Comparison of ENCODE assay signal across 15 cellular contexts in the genomic region with DNA sequence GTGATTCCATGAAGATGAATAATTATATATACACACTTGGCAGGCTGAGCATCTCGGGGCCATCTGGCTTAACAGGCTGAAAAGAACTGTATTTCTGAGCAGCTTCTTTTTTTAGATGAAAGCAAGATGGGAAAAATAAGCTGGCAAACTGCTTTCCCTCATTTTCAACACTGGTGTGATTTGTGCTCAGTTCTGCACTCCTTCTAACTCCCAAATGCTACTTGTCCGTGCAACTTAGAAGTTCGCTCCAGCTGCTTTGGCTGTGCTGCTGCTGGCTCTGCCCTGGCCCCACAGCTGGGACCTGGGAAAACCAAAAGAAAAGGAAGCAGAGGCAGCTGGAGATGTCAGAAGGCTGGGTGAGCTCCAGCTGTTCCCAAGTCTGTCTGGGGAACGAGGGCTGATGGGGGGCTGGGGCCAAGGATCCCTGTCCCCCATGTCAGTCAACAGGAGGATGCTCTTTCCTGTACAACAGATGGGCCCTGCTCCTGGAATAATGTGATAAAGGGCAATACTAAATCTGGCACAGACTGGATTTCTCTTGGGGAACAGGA. TPM values are rescaled to one million over a fixed set of nuclear protein-coding genes. Genes with fewer than 3 reads are reported as not detected.
DNase-seq lines count a peak whose midpoint lies in the region; ATAC-seq and TF ChIP-seq lines count a peak whose summit lies in the region.
"Had no signal": no experiment of that assay in that cellular context is flagged by ENCODE, and none has a peak within 500 bp of the region (broad histone marks: within the 10 kb centered on the region; RNA-seq: fewer than 3 reads in every experiment).

No MANE protein-coding gene starts in this region.

- no peaks in the 10 kb centered on the region for H3K27me3 Mint-ChIP-seq in T-cell
- H3K27me3 Mint-ChIP-seq: stimulated activated naive CD8-positive, alpha-beta T cell treated with anti-CD3 and anti-CD28 coated beads, Interleukin-15, amount 100 ng/mL, for 72 hours had no signal

- no peak for TF ChIP-seq POLR2A in breast epithelium (IDR thresholded peaks at IDR 0.05)

- no peak overlapping the region for H3K27ac Mint-ChIP-seq in T-cell
- H3K27ac Mint-ChIP-seq: CD8-positive, alpha-beta T cell; T-helper 1 cell treated with Interleukin-12 subunit alpha and Interleukin-12 subunit beta and Interleukin-4 antibody, amounts not matched to agents 30 μg/mL and 1 μg/mL, for 36 hours had no signal

- in situ Hi-C loops in GM23248 (cut with MboI): no loop called here

- H3K9me3 Mint-ChIP-seq in T-cell: no peaks in the 10 kb centered on the region
- H3K9me3 Mint-ChIP-seq: CD8-positive, alpha-beta T cell; T-helper 1 cell treated with Interleukin-12 subunit alpha and Interleukin-12 subunit beta and Interleukin-4 antibody, amounts not matched to agents 30 μg/mL and 1 μg/mL, for 36 hours had no signal

- H3K27me3 ChIP-seq in GM23248 (replicated peaks; ENCODE audit: insufficient read depth) (no peaks in the 10 kb centered on the region), adipocyte (replicated peaks; ENCODE audit: control insufficient read depth, insufficient read depth, low read length) (no peaks in the 10 kb centered on the region), heart right ventricle (no peaks in the 10 kb centered on the region), breast epithelium (no peaks in the 10 kb centered on the region)

- no peak for TF ChIP-seq CTCF in heart right ventricle (IDR thresholded peaks at IDR 0.05)
- TF ChIP-seq CTCF in breast epithelium (IDR thresholded peaks at IDR 0.05): no peak

- peaks cover 6% of the 10 kb centered on the region; the same call in 1 of the 2 replicates for H3F3A ChIP-seq in GM23248 (ENCODE audit: insufficient read depth)

- no peaks in the 10 kb centered on the region for H4K20me1 ChIP-seq in GM23248 (ENCODE audit: insufficient read depth)

- H3K4me3 ChIP-seq in GM23248 (no peak overlapping the region), adipocyte (ENCODE audit: low read length) (no peak overlapping the region), heart right ventricle (no peak overlapping the region), skeletal muscle cell (ENCODE audit: low read depth, low read length) (no peak overlapping the region), breast epithelium (no peak overlapping the region)
- H3K4me3 ChIP-seq: K562, psoas muscle had no signal

- CTCF ChIA-PET in T-cell (lab: Charles Lee): no interaction called here

- ATAC-seq in heart right ventricle (peak; percentile 67 to 92 (median 86)), T-cell (replicated peaks in 1 of 4) (no peak)
- ATAC-seq: CD8-positive, alpha-beta T cell; K562; stimulated activated naive CD8-positive, alpha-beta T cell treated with anti-CD3 and anti-CD28 coated beads, Interleukin-15, amount 100 ng/mL, for 72 hours had no signal

- no peak overlapping the region for H3K4me3 Mint-ChIP-seq in T-cell
- H3K4me3 Mint-ChIP-seq: CD8-positive, alpha-beta T cell; stimulated activated naive CD8-positive, alpha-beta T cell treated with anti-CD3 and anti-CD28 coated beads, Interleukin-15, amount 100 ng/mL, for 72 hours; T-helper 1 cell treated with Interleukin-12 subunit alpha and Interleukin-12 subunit beta and Interleukin-4 antibody, amounts not matched to agents 30 μg/mL and 1 μg/mL, for 36 hours had no signal

- no peak overlapping the region for H2AFZ ChIP-seq in GM23248

- POLR2A ChIA-PET in T-cell (lab: Charles Lee): interaction anchor here in 1 of 2 donors (0.6 kb wide), 1 partner anchor 1584 kb away, joined by 3 read pairs; no protein-coding TSS in a partner anchor

- 0 out of 2 replicates have a peak overlapping the region, but pooled peaks have one; percentile 5 for H3K27ac ChIP-seq in GM23248
- H3K27ac ChIP-seq in heart right ventricle: no peak overlapping the region
- H3K27ac ChIP-seq in breast epithelium: no peak overlapping the region
- H3K27ac ChIP-seq: psoas muscle had no signal

- no peak overlapping the region for H3K4me2 ChIP-seq in GM23248 (ENCODE audit: unreplicated experiment)

- H3K36me3 ChIP-seq in GM23248 (ENCODE audit: low read depth) (no peaks in the 10 kb centered on the region), adipocyte (ENCODE audit: control insufficient read depth, insufficient read depth, low read length, severe bottlenecking) (no peaks in the 10 kb centered on the region), heart right ventricle (peaks cover 0 to 9% (median 0%) of the 10 kb centered on the region in 9 donors), breast epithelium (no peaks in the 10 kb centered on the region)

- 13 to 14% methylated on average over 4 of the region's 4 CpGs for WGBS in GM23248 (ENCODE audit: low coverage in 1 of 2, low lambda C conversion rate in 2 of 2, missing lambda C conversion rate in 2 of 2), 2 experiments
- WGBS in heart right ventricle, 2 donors: 57 to 59% methylated on average over 4 of the region's 4 CpGs

- H3K4me1 ChIP-seq in GM23248 (ENCODE audit: insufficient read depth) (peaks cover 10% of the 10 kb centered on the region), adipocyte (ENCODE audit: control insufficient read depth, insufficient read depth, low read length) (peaks cover 29% of the 10 kb centered on the region), heart right ventricle (peaks cover 0 to 6% (median 0%) of the 10 kb centered on the region in 9 donors), breast epithelium (no peaks in the 10 kb centered on the region)
- H3K4me1 ChIP-seq: psoas muscle had no signal

- H3K79me2 ChIP-seq in GM23248 (ENCODE audit: insufficient read depth): no peaks in the 10 kb centered on the region

- no peaks in the 10 kb centered on the region for H3K9me3 ChIP-seq in GM23248 (ENCODE audit: low read depth)
- peaks cover 2% of the 10 kb centered on the region for H3K9me3 ChIP-seq in adipocyte (ENCODE audit: control insufficient read depth, low read length)
- H3K9me3 ChIP-seq in heart right ventricle: peaks cover 0 to 3% (median 0%) of the 10 kb centered on the region in 11 donors
- no peaks in the 10 kb centered on the region for H3K9me3 ChIP-seq in breast epithelium
- H3K9me3 ChIP-seq: psoas muscle had no signal

- DNase-seq in GM23248: peak; percentile 55
- peak; percentile 23 for DNase-seq in adipocyte (ENCODE audit: low read depth)
- peak; percentile 25 to 62 for DNase-seq in heart right ventricle
- DNase-seq in skeletal muscle cell (ENCODE audit: low read depth): peak; percentile 28
- DNase-seq in epidermal melanocyte (ENCODE audit: insufficient read length, low spot score): no peak
- DNase-seq in T-cell: no peak
- DNase-seq in breast epithelium (ENCODE audit: low spot score in 2 of 2): no peak
- DNase-seq in central memory CD4-positive, alpha-beta T cell: no peak
- DNase-seq: activated CD4-positive, alpha-beta T cell treated with anti-CD3 and anti-CD28 coated beads, Interleukin-2, amount 50 U/mL, for 1 hour; CD8-positive, alpha-beta T cell; midbrain; stimulated activated naive CD8-positive, alpha-beta T cell treated with anti-CD3 and anti-CD28 coated beads, Interleukin-15, amount 100 ng/mL, for 72 hours had no signal

- peaks cover 6% of the 10 kb centered on the region for H3K36me3 Mint-ChIP-seq in T-cell

- H3K9me2 ChIP-seq in GM23248 (ENCODE audit: insufficient read depth): no peaks in the 10 kb centered on the region

- H3K9ac ChIP-seq in GM23248 (no peak overlapping the region), adipocyte (ENCODE audit: low read length) (no peak overlapping the region)

- intact Hi-C loops in heart right ventricle (cut with DNase I): no loop called here
- intact Hi-C loops in breast epithelium (cut with DNase I; ENCODE audit: low total_unique reads): no loop called here

- H3K4me1 Mint-ChIP-seq in T-cell: peaks cover 0 to 10% (median 6%) of the 10 kb centered on the region in 3 donors

RNA-seq across cellular contexts. Expression of a gene that starts 44.9 kb away (rescaled TPM):
- 10.7 and 11.9 TPM in 2 replicates for total RNA-seq in GM23248 (2014; rRNA removed; shearing (Covaris generic))
- 9.5 and 10.0 TPM in 2 replicates for polyA plus RNA-seq in GM23248 (2016; fragmentation: Nextera tagmentation; extraction: Ambion mirVana)
- total RNA-seq in heart right ventricle: 10 to 100 TPM in 6 of 10 donors, 1 to 10 TPM in 4; 7.5 to 19.3 (median 12.4) TPM
- 1 to 10 TPM; 3.4 to 7.1 TPM for polyA plus RNA-seq in heart right ventricle
- 10 to 100 TPM; 10.2 to 30.2 (median 17.3) TPM for total RNA-seq in T-cell
- total RNA-seq in breast epithelium: 10 to 100 TPM in 1 of 3 donors, 1 to 10 TPM in 2; 8.2 to 19.9 (median 9.8) TPM

RNA-seq across cellular contexts. Expression of a gene that starts 46.7 kb away (rescaled TPM):
- total RNA-seq in GM23248 (2014; rRNA removed; shearing (Covaris generic)): 44.8 and 45.2 TPM in 2 replicates
- polyA plus RNA-seq in GM23248 (2016; fragmentation: Nextera tagmentation; extraction: Ambion mirVana) (299 and 301 TPM in 2 replicates), heart right ventricle (10 to 100 TPM; 16.2 to 49.9 TPM)
- total RNA-seq in heart right ventricle (10 to 100 TPM; 16.0 to 85.7 (median 48.7) TPM), T-cell (10 to 100 TPM; 28.4 to 54.2 (median 45.2) TPM), breast epithelium (10 to 100 TPM; 23.9 to 33.8 (median 28.4) TPM)

Comparison
In these comparisons a context has a peak if more than half of its experiments do, and no peak if none do; other contexts are left out.
1. DNase-seq: peak in GM23248 (single experiment), adipocyte (single experiment), heart right ventricle (2 of 2) and skeletal muscle cell (single experiment); none in epidermal melanocyte (single experiment), T-cell (0 of 34), breast epithelium (0 of 2) and central memory CD4-positive, alpha-beta T cell (single experiment).
2. ATAC-seq: peak in heart right ventricle (8 of 8); none in T-cell (0 of 4).